Comparison of ENCODE assay signal across 7 cellular contexts in genomic region chr10:88986549-88987242, GRCh38. TPM values are rescaled to one million over a fixed set of nuclear protein-coding genes. Genes with fewer than 3 reads are reported as not detected.
A peak's percentile ranks its signal among the peaks of the same experiment; 100 is the strongest.
DNase-seq lines count a peak whose midpoint lies in the region; ATAC-seq and TF ChIP-seq lines count a peak whose summit lies in the region.

No MANE protein-coding gene starts in this region.

- intact Hi-C loops in IMR-90 (cut with micrococcal nuclease) = loop anchor here (1.0 to 5.0 kb wide), 3 partner anchors 51 to 294 kb away; no protein-coding TSS in a partner anchor
- intact Hi-C loops in lower lobe of right lung (cut with DNase I) = loop anchor here (10.0 kb wide), 1 partner anchor 52 kb away; no protein-coding TSS in a partner anchor

- H3K36me3 ChIP-seq in IMR-90 (ENCODE audit: control insufficient read depth, insufficient read depth, low read length) (no peaks in the 10 kb centered on the region; the same call in 1 of the 2 replicates), lower lobe of right lung (no peaks in the 10 kb centered on the region)

- peaks cover 30 to 61% of the 10 kb centered on the region in 2 experiments for H3K79me1 ChIP-seq in IMR-90 (ENCODE audit: low read depth in 1 of 2, low read length in 2 of 2)

- H3K4me3 ChIP-seq in IMR-90 (ENCODE audit: insufficient read depth, low read depth, low read length) (no peak overlapping the region), astrocyte of the cerebellum (ENCODE audit: low read depth, low read length) (no peak overlapping the region), lower lobe of right lung (no peak overlapping the region)

- no peak overlapping the region for H3K4me3 Mint-ChIP-seq in stimulated activated effector memory CD8-positive, alpha-beta T cell treated with anti-CD3 and anti-CD28 coated beads, Interleukin-12 subunit alpha, Interleukin-12 subunit beta, amount 100 ng/mL, for 72 hours

- H3K9me3 ChIP-seq in IMR-90 (ENCODE audit: control insufficient read depth, insufficient read depth, low read length) (no peaks in the 10 kb centered on the region), lower lobe of right lung (no peaks in the 10 kb centered on the region)

- TF ChIP-seq POLR2A in IMR-90 (IDR thresholded peaks at IDR 0.05; ENCODE audit: low read depth, low read length) = no peak

- no peak overlapping the region for H2AFZ ChIP-seq in IMR-90 (replicated peaks; ENCODE audit: low read length, poor library complexity)

- no peak overlapping the region for H3K27ac ChIP-seq in IMR-90 (ENCODE audit: insufficient read depth, low read length)
- H3K27ac ChIP-seq in lower lobe of right lung = no peak overlapping the region

- no peak overlapping the region for H4K8ac ChIP-seq in IMR-90 (ENCODE audit: low read depth in 2 of 2, low read length in 2 of 2)

- peak; percentile 38 for DNase-seq in DMS53 treated with DMSO at 0.1 percent for 48 hours (lab: John Stamatoyannopoulos, UW; ENCODE audit: unreplicated experiment)
- peak; percentile 37 for DNase-seq in IMR-90
- DNase-seq in astrocyte of the cerebellum (ENCODE audit: low read depth) = no peak
- DNase-seq in lower lobe of right lung = no peak
- no peak for DNase-seq in cerebellar nuclear complex (lab: John Stamatoyannopoulos, UW)
- no peak for DNase-seq in occipital lobe (lab: John Stamatoyannopoulos, UW)
- DNase-seq in stimulated activated effector memory CD8-positive, alpha-beta T cell treated with anti-CD3 and anti-CD28 coated beads, Interleukin-12 subunit alpha, Interleukin-12 subunit beta, amount 100 ng/mL, for 72 hours (ENCODE audit: low spot score in 2 of 2) = no peak

- H2AK9ac ChIP-seq in IMR-90 (replicated peaks; ENCODE audit: low read depth, low read length, poor library complexity) = no peak overlapping the region

- no peak overlapping the region for H4K5ac ChIP-seq in IMR-90 (ENCODE audit: low read depth, low read length)

- no peaks in the 10 kb centered on the region for H3K27me3 ChIP-seq in IMR-90 (ENCODE audit: control insufficient read depth, insufficient read depth, low read length)
- H3K27me3 ChIP-seq in lower lobe of right lung (ENCODE audit: low read depth) = no peaks in the 10 kb centered on the region

- H4K20me1 ChIP-seq in IMR-90 (ENCODE audit: insufficient read depth, low read length) = no peaks in the 10 kb centered on the region; the same call in 1 of the 2 replicates

- H2AK5ac ChIP-seq in IMR-90 (ENCODE audit: low read depth, low read length) = peak overlapping the region; percentile 43; the same call in 1 of the 2 replicates

- no peak overlapping the region for H2BK120ac ChIP-seq in IMR-90 (ENCODE audit: low read depth, low read length)

- ATAC-seq in IMR-90 (ENCODE audit: low read depth) (no peak), lower lobe of right lung (no peak)
- no peak for ATAC-seq in stimulated activated effector memory CD8-positive, alpha-beta T cell treated with anti-CD3 and anti-CD28 coated beads, Interleukin-12 subunit alpha, Interleukin-12 subunit beta, amount 100 ng/mL, for 72 hours

- POLR2A ChIA-PET in IMR-90 (lab: Charles Lee; ENCODE audit: unreplicated experiment) = no interaction called here

- H3K36me3 Mint-ChIP-seq in stimulated activated effector memory CD8-positive, alpha-beta T cell treated with anti-CD3 and anti-CD28 coated beads, Interleukin-12 subunit alpha, Interleukin-12 subunit beta, amount 100 ng/mL, for 72 hours = peaks cover 43% of the 10 kb centered on the region

- H2BK20ac ChIP-seq in IMR-90 (ENCODE audit: low read depth, low read length) = no peak overlapping the region; the same call in 1 of the 2 replicates

- peaks cover 62% of the 10 kb centered on the region for H3K4me1 Mint-ChIP-seq in stimulated activated effector memory CD8-positive, alpha-beta T cell treated with anti-CD3 and anti-CD28 coated beads, Interleukin-12 subunit alpha, Interleukin-12 subunit beta, amount 100 ng/mL, for 72 hours

- TF ChIP-seq CTCF in IMR-90 (conservative IDR thresholded peaks at IDR 0.05; ENCODE audit: low read depth, low read length) (peak; percentile 82), astrocyte of the cerebellum (IDR thresholded peaks at IDR 0.05; ENCODE audit: low read depth, low read length, missing control alignments) (peak; percentile 63), lower lobe of right lung (IDR thresholded peaks at IDR 0.05) (peak; percentile 80)

- no peak overlapping the region for H3K4me2 ChIP-seq in IMR-90 (ENCODE audit: low read depth, low read length)

- H3K4ac ChIP-seq in IMR-90 (ENCODE audit: low read depth, low read length) = no peak overlapping the region

- H2BK5ac ChIP-seq in IMR-90 (ENCODE audit: low read depth, low read length, poor library complexity, severe bottlenecking) = peak overlapping the region; percentile 22

- BruUV-seq in IMR-90 (replicated peaks; lab: Mats Ljungman, UMichigan) = no TSS peak

- H3K23ac ChIP-seq in IMR-90 (ENCODE audit: low read depth, low read length) = no peak overlapping the region; the same call in 1 of the 2 replicates

- H4K91ac ChIP-seq in IMR-90 (ENCODE audit: insufficient read depth, low read depth, low read length) = no peak overlapping the region

- H3K9me1 ChIP-seq in IMR-90 (ENCODE audit: insufficient read depth, low read length) = no peaks in the 10 kb centered on the region

- H3K9ac ChIP-seq in IMR-90 (ENCODE audit: low read depth, low read length) = no peak overlapping the region

- H3K4me1 ChIP-seq in IMR-90 (ENCODE audit: control insufficient read depth, insufficient read depth, low read length) (peaks cover 8% of the 10 kb centered on the region), lower lobe of right lung (peaks cover 53% of the 10 kb centered on the region)

- H3K27ac Mint-ChIP-seq in stimulated activated effector memory CD8-positive, alpha-beta T cell treated with anti-CD3 and anti-CD28 coated beads, Interleukin-12 subunit alpha, Interleukin-12 subunit beta, amount 100 ng/mL, for 72 hours = no peak overlapping the region

- TF ChIP-seq RAD21 in IMR-90 (IDR thresholded peaks at IDR 0.05; ENCODE audit: low read length) = peak; percentile 77

- CTCF ChIA-PET in IMR-90 (lab: Yijun Ruan, JAX) = interaction anchor here (0.5 to 1.4 kb wide), 18 partner anchors 8 to 229 kb away, joined by 3 to 12 read pairs (median 4); no protein-coding TSS in a partner anchor

- dilution Hi-C loops in IMR-90 (cut with HindIII; ENCODE audit: low sequenced_read_pairs, unreplicated experiment) = no loop called here

- in situ Hi-C loops in IMR-90 (cut with MboI; ENCODE audit: low sequenced_read_pairs) (no loop called here), astrocyte of the cerebellum (cut with HindIII; ENCODE audit: low sequenced_read_pairs) (no loop called here)

- no peak overlapping the region for H2BK15ac ChIP-seq in IMR-90 (ENCODE audit: low read depth, low read length)

- no peak overlapping the region for H3K14ac ChIP-seq in IMR-90 (replicated peaks; ENCODE audit: low read depth, low read length)

- H3K18ac ChIP-seq in IMR-90 (ENCODE audit: low read depth, low read length) = no peak overlapping the region

- H3K9me3 Mint-ChIP-seq in stimulated activated effector memory CD8-positive, alpha-beta T cell treated with anti-CD3 and anti-CD28 coated beads, Interleukin-12 subunit alpha, Interleukin-12 subunit beta, amount 100 ng/mL, for 72 hours = peaks cover 3% of the 10 kb centered on the region

- no CpG with 5 or more reads among the region's 2 CpGs for WGBS in IMR-90 (ENCODE audit: extremely low coverage in 2 of 2, insufficient read length in 1 of 2), 2 experiments

- H3K56ac ChIP-seq in IMR-90 (ENCODE audit: extremely low read depth, insufficient read depth, low read length) = no peak overlapping the region

TF ChIP-seq in IMR-90, 13 proteins besides CTCF, POLR2A, EP300 and RAD21:
- TF ChIP-seq SMC3 (IDR thresholded peaks at IDR 0.05; ENCODE audit: low read depth, low read length) (peak; percentile 75), RFX5 (IDR thresholded peaks at IDR 0.05; ENCODE audit: low read depth, low read length) (no peak)

RNA-seq across cellular contexts. Expression of gene FAS, which starts 3.9 kb away (rescaled TPM):
- total RNA-seq in IMR-90 (2012; rRNA removed) = 53.8 and 54.7 TPM in 2 replicates
- 31.1 and 34.3 TPM in 2 replicates for polyA plus RNA-seq in IMR-90 (2012; rRNA removed)
- polyA plus RNA-seq in IMR-90 (2012; cell fraction: cytosol; rRNA removed) = 11.6 and 17.5 TPM in 2 replicates
- 7.6 and 49.3 TPM in 2 replicates for polyA plus RNA-seq in IMR-90 (2012; cell fraction: nucleus; rRNA removed; ENCODE audit: low replicate concordance)
- total RNA-seq in lower lobe of right lung = 35.7 TPM
- 2.2 TPM for total RNA-seq in occipital lobe

RNA-seq across cellular contexts. Expression of gene ACTA2, which starts 34.1 kb away (rescaled TPM):
- total RNA-seq in IMR-90 (2012; rRNA removed) (757 and 978 TPM in 2 replicates), lower lobe of right lung (204 TPM), occipital lobe (14.3 TPM)
- polyA plus RNA-seq in IMR-90 (2012; rRNA removed) = 1,117 and 1,235 TPM in 2 replicates
- 948 and 1,147 TPM in 2 replicates for polyA plus RNA-seq in IMR-90 (2012; cell fraction: cytosol; rRNA removed)
- polyA plus RNA-seq in IMR-90 (2012; cell fraction: nucleus; rRNA removed; ENCODE audit: low replicate concordance) = 396 and 625 TPM in 2 replicates

Comparison
In these comparisons a context has a peak if more than half of its experiments do, and no peak if none do; other contexts are left out.
1. DNase-seq: peak in DMS53 treated with DMSO at 0.1 percent for 48 hours (single experiment) and IMR-90 (single experiment); none in astrocyte of the cerebellum (single experiment), lower lobe of right lung (single experiment), cerebellar nuclear complex (0 of 2), occipital lobe (single experiment) and stimulated activated effector memory CD8-positive, alpha-beta T cell treated with anti-CD3 and anti-CD28 coated beads, Interleukin-12 subunit alpha, Interleukin-12 subunit beta, amount 100 ng/mL, for 72 hours (0 of 2).
2. RNA of gene FAS, which starts 3.9 kb away (total RNA-seq): 53.8 to 54.7 TPM in IMR-90 and 35.7 TPM in lower lobe of right lung (single experiment); 2.2 TPM in occipital lobe (single experiment); every median in the first group is over 10 times any median in the second.
3. RNA of gene ACTA2, which starts 34.1 kb away (total RNA-seq): 757 to 978 TPM in IMR-90 and 204 TPM in lower lobe of right lung (single experiment); 14.3 TPM in occipital lobe (single experiment); every median in the first group is over 10 times any median in the second.
4. Peak in every context shown above with its lines, with median percentiles within 50 percentile points of each other: CTCF ChIP-seq.